ENCODE assay signal across 28 cellular contexts in genomic region chr1:86872086-86872485, GRCh38. TPM values are rescaled to one million over a fixed set of nuclear protein-coding genes. Genes with fewer than 3 reads are reported as not detected.
A peak's percentile ranks its signal among the peaks of the same experiment; 100 is the strongest.
DNase-seq lines count a peak whose midpoint lies in the region; ATAC-seq, FAIRE-seq and TF ChIP-seq lines count a peak whose summit lies in the region.
"Had no signal": no experiment of that assay in that cellular context is flagged by ENCODE, and none has a peak within 500 bp of the region (broad histone marks: within the 10 kb centered on the region; RNA-seq: fewer than 3 reads in every experiment).

No MANE protein-coding gene starts in this region.

- in situ Hi-C loops in IMR-90 (cut with MboI; ENCODE audit: low sequenced_read_pairs) = no loop called here

- H4K8ac ChIP-seq in IMR-90 (ENCODE audit: low read depth in 2 of 2, low read length in 2 of 2) = no peak overlapping the region

- peak; percentile 68 for DNase-seq in EH (ENCODE audit: low read depth)
- peak; percentile 60 for DNase-seq in IMR-90
- DNase-seq in astrocyte (ENCODE audit: low read depth) = peak; percentile 17
- peak; percentile 15 for DNase-seq in fibroblast of villous mesenchyme (ENCODE audit: low read depth)
- DNase-seq in smooth muscle cell (lab: John Stamatoyannopoulos, UW; ENCODE audit: unreplicated experiment) = no peak
- no peak for DNase-seq in endothelial cell (ENCODE audit: low spot score)
- DNase-seq: activated CD4-positive, alpha-beta T cell treated with anti-CD3 and anti-CD28 coated beads, Interleukin-2, amount 10 ng/mL, durations not matched to agents 24 days and 14 days; activated naive CD4-positive, alpha-beta T cell treated with Interleukin-2 at 50 U/mL for 16 hours; activated T-cell treated with anti-CD3 and anti-CD28 coated beads, Interleukin-2, amount 50 U/mL, for 72 hours; CD4-positive, alpha-beta T cell; effector memory CD8-positive, alpha-beta T cell; H7; NCI-H1092 treated with DMSO at 0.1 percent for 48 hours; NCI-H2081; NCI-H526; RPMI8226; SK-N-SH; stimulated activated CD4-positive, alpha-beta T cell treated with anti-CD3 and anti-CD28 coated beads, Interleukin-12 subunit alpha, Interleukin-12 subunit beta, amount 100 ng/mL, for 4 hours; stimulated activated CD4-positive, alpha-beta T cell treated with anti-CD3 and anti-CD28 coated beads, Interleukin-4, amount 100 ng/mL, for 4 hours; stimulated activated naive CD8-positive, alpha-beta T cell treated with anti-CD3 and anti-CD28 coated beads, Interleukin-15, Interleukin-2, amounts not matched to agents 100 U/mL and 50 U/mL, for 24 hours had no signal

- peaks cover 3% of the 10 kb centered on the region for H3K36me3 Mint-ChIP-seq in astrocyte (ENCODE audit: low read depth, unreplicated experiment)
- H3K36me3 Mint-ChIP-seq in endothelial cell (ENCODE audit: low read depth, unreplicated experiment) = peaks cover 3% of the 10 kb centered on the region

- H3K9me3 ChIP-seq in IMR-90 (ENCODE audit: control insufficient read depth, insufficient read depth, low read length) = no peaks in the 10 kb centered on the region
- no peaks in the 10 kb centered on the region for H3K9me3 ChIP-seq in astrocyte (ENCODE audit: insufficient read depth, low read depth, low read length)
- H3K9me3 ChIP-seq in smooth muscle cell (replicated peaks; ENCODE audit: low read depth) = no peaks in the 10 kb centered on the region
- H3K9me3 ChIP-seq: esophagus muscularis mucosa, SK-N-SH had no signal

- peaks cover 10% of the 10 kb centered on the region for H3K4me1 Mint-ChIP-seq in astrocyte (ENCODE audit: low read depth, unreplicated experiment)
- peaks cover 2% of the 10 kb centered on the region for H3K4me1 Mint-ChIP-seq in endothelial cell (ENCODE audit: unreplicated experiment)
- H3K4me1 Mint-ChIP-seq: neural crest cell had no signal

- H3K4me1 ChIP-seq in IMR-90 (ENCODE audit: control insufficient read depth, insufficient read depth, low read length) (peaks cover 3% of the 10 kb centered on the region), astrocyte (ENCODE audit: insufficient read depth, low read length) (no peaks in the 10 kb centered on the region), smooth muscle cell (ENCODE audit: low read depth) (no peaks in the 10 kb centered on the region)
- H3K4me1 ChIP-seq: parathyroid adenoma had no signal

- H3K9me1 ChIP-seq in IMR-90 (ENCODE audit: insufficient read depth, low read length) = peaks cover 3% of the 10 kb centered on the region; the same call in 1 of the 2 replicates

- peaks cover 0 to 13% of the 10 kb centered on the region in 2 experiments; a peak in 3 of 4 replicates for H3K79me1 ChIP-seq in IMR-90 (ENCODE audit: low read depth in 1 of 2, low read length in 2 of 2)

- WGBS in IMR-90 (ENCODE audit: extremely low coverage in 2 of 2, insufficient read length in 1 of 2), 2 experiments = 88% methylated on average over 6 of the region's 8 CpGs; no CpG with 5 or more reads in 1 of the 2 experiments
- WGBS in smooth muscle cell (ENCODE audit: low lambda C conversion rate) = 97% methylated on average over 8 of the region's 8 CpGs

- H3K4me2 ChIP-seq in IMR-90 (ENCODE audit: low read depth, low read length) = no peak overlapping the region
- H3K4me2 ChIP-seq in astrocyte (ENCODE audit: low read length) = no peak overlapping the region
- no peak overlapping the region for H3K4me2 ChIP-seq in smooth muscle cell
- H3K4me2 ChIP-seq: SK-N-SH had no signal

- no peak overlapping the region for H2BK120ac ChIP-seq in IMR-90 (ENCODE audit: low read depth, low read length)

- CTCF ChIA-PET in IMR-90 (lab: Yijun Ruan, JAX) = no interaction called here

- no peak overlapping the region for H3K14ac ChIP-seq in IMR-90 (replicated peaks; ENCODE audit: low read depth, low read length)

- H4K91ac ChIP-seq in IMR-90 (ENCODE audit: insufficient read depth, low read depth, low read length) = no peak overlapping the region

- intact Hi-C loops in IMR-90 (cut with micrococcal nuclease) = no loop called here

- no peaks in the 10 kb centered on the region for H3K9me3 Mint-ChIP-seq in astrocyte (ENCODE audit: unreplicated experiment)
- H3K9me3 Mint-ChIP-seq in endothelial cell (ENCODE audit: unreplicated experiment) = no peaks in the 10 kb centered on the region
- H3K9me3 Mint-ChIP-seq: activated CD4-positive, alpha-beta T cell treated with anti-CD3 and anti-CD28 coated beads, Interleukin-2, amount 10 ng/mL, durations not matched to agents 24 days and 14 days; activated T-cell treated with anti-CD3 and anti-CD28 coated beads, Interleukin-2, amount 50 U/mL, for 72 hours; CD4-positive, alpha-beta T cell; effector memory CD8-positive, alpha-beta T cell; neural crest cell had no signal

- H2BK5ac ChIP-seq in IMR-90 (ENCODE audit: low read depth, low read length, poor library complexity, severe bottlenecking) = no peak overlapping the region

- H3K23ac ChIP-seq in IMR-90 (ENCODE audit: low read depth, low read length) = no peak overlapping the region

- H3K36me3 ChIP-seq in IMR-90 (ENCODE audit: control insufficient read depth, insufficient read depth, low read length) (peaks cover 2% of the 10 kb centered on the region; the same call in 1 of the 2 replicates), astrocyte (ENCODE audit: insufficient read depth, low read length) (peaks cover 3% of the 10 kb centered on the region), smooth muscle cell (ENCODE audit: low read depth) (no peaks in the 10 kb centered on the region)

- BruUV-seq in IMR-90 (replicated peaks; lab: Mats Ljungman, UMichigan) = no TSS peak

- H3K4ac ChIP-seq in IMR-90 (ENCODE audit: low read depth, low read length) = no peak overlapping the region

- H2AK5ac ChIP-seq in IMR-90 (ENCODE audit: low read depth, low read length) = no peak overlapping the region

- H3K27ac Mint-ChIP-seq in astrocyte (ENCODE audit: unreplicated experiment) (no peak overlapping the region), endothelial cell (ENCODE audit: unreplicated experiment) (no peak overlapping the region)
- H3K27ac Mint-ChIP-seq: activated CD4-positive, alpha-beta T cell treated with anti-CD3 and anti-CD28 coated beads, Interleukin-2, amount 10 ng/mL, durations not matched to agents 24 days and 14 days; activated T-cell treated with anti-CD3 and anti-CD28 coated beads, Interleukin-2, amount 50 U/mL, for 72 hours; CD4-positive, alpha-beta T cell had no signal

- H2AFZ ChIP-seq in IMR-90 (replicated peaks; ENCODE audit: low read length, poor library complexity) (no peak overlapping the region), astrocyte (ENCODE audit: low read depth, low read length) (no peak overlapping the region), smooth muscle cell (ENCODE audit: low read depth) (no peak overlapping the region)
- H2AFZ ChIP-seq: parathyroid adenoma had no signal

- H3K27ac ChIP-seq in IMR-90 (ENCODE audit: insufficient read depth, low read length) = no peak overlapping the region
- H3K27ac ChIP-seq in astrocyte (ENCODE audit: low read depth, low read length) = no peak overlapping the region
- H3K27ac ChIP-seq in smooth muscle cell (ENCODE audit: low read depth) = no peak overlapping the region
- H3K27ac ChIP-seq: coronary artery, esophagus muscularis mucosa, parathyroid adenoma had no signal

- ATAC-seq in IMR-90 (ENCODE audit: low read depth) (no peak), HG03280 (IDR thresholded peaks at IDR 0.05; ENCODE audit: unreplicated experiment) (no peak)
- ATAC-seq: activated T-cell treated with anti-CD3 and anti-CD28 coated beads, Interleukin-2, amount 50 U/mL, for 72 hours; effector memory CD8-positive, alpha-beta T cell; right cardiac atrium; stimulated activated naive CD8-positive, alpha-beta T cell treated with anti-CD3 and anti-CD28 coated beads, Interleukin-15, Interleukin-2, amounts not matched to agents 100 U/mL and 50 U/mL, for 24 hours had no signal

- no peak overlapping the region for H4K5ac ChIP-seq in IMR-90 (ENCODE audit: low read depth, low read length)

- no peak for TF ChIP-seq RAD21 in IMR-90 (IDR thresholded peaks at IDR 0.05; ENCODE audit: low read length)

- H3K27me3 ChIP-seq in IMR-90 (ENCODE audit: control insufficient read depth, insufficient read depth, low read length) (no peaks in the 10 kb centered on the region), astrocyte (ENCODE audit: insufficient read depth, low read length) (no peaks in the 10 kb centered on the region), smooth muscle cell (ENCODE audit: low read depth) (no peaks in the 10 kb centered on the region)
- H3K27me3 ChIP-seq: esophagus muscularis mucosa had no signal

- no peak overlapping the region for H2BK20ac ChIP-seq in IMR-90 (ENCODE audit: low read depth, low read length)

- no peak for FAIRE-seq in astrocyte (lab: Jason Lieb, UNC)
- FAIRE-seq: bronchial epithelial cell had no signal

- H3F3A ChIP-seq in smooth muscle cell (ENCODE audit: low read depth) = no peaks in the 10 kb centered on the region

- H3K4me3 Mint-ChIP-seq in astrocyte (ENCODE audit: unreplicated experiment) (no peak overlapping the region), endothelial cell (ENCODE audit: unreplicated experiment) (no peak overlapping the region)
- H3K4me3 Mint-ChIP-seq: activated CD4-positive, alpha-beta T cell treated with anti-CD3 and anti-CD28 coated beads, Interleukin-2, amount 10 ng/mL, durations not matched to agents 24 days and 14 days; activated T-cell treated with anti-CD3 and anti-CD28 coated beads, Interleukin-2, amount 50 U/mL, for 72 hours; CD4-positive, alpha-beta T cell; effector memory CD8-positive, alpha-beta T cell; neural crest cell had no signal

- POLR2A ChIA-PET in IMR-90 (lab: Charles Lee; ENCODE audit: unreplicated experiment) = no interaction called here

- H3K18ac ChIP-seq in IMR-90 (ENCODE audit: low read depth, low read length) = no peak overlapping the region

- H3K79me2 ChIP-seq in astrocyte (ENCODE audit: insufficient read depth, low read length) (peaks cover 5% of the 10 kb centered on the region), smooth muscle cell (ENCODE audit: low read depth) (peaks cover 35% of the 10 kb centered on the region)
- H3K79me2 ChIP-seq: parathyroid adenoma had no signal

- H2BK15ac ChIP-seq in IMR-90 (ENCODE audit: low read depth, low read length) = no peak overlapping the region

- no peak overlapping the region for H3K4me3 ChIP-seq in IMR-90 (ENCODE audit: insufficient read depth, low read depth, low read length)
- H3K4me3 ChIP-seq in astrocyte (ENCODE audit: insufficient read depth, low read depth, low read length) = no peak overlapping the region
- H3K4me3 ChIP-seq in fibroblast of villous mesenchyme (ENCODE audit: low read depth, low read length) = no peak overlapping the region
- H3K4me3 ChIP-seq in smooth muscle cell = no peak overlapping the region
- H3K4me3 ChIP-seq: coronary artery, esophagus muscularis mucosa, lung had no signal

- no peak overlapping the region for H2AK9ac ChIP-seq in IMR-90 (replicated peaks; ENCODE audit: low read depth, low read length, poor library complexity)

- no peak for TF ChIP-seq POLR2A in IMR-90 (IDR thresholded peaks at IDR 0.05; ENCODE audit: low read depth, low read length)

- TF ChIP-seq CTCF in IMR-90 (conservative IDR thresholded peaks at IDR 0.05; ENCODE audit: low read depth, low read length) (no peak), astrocyte (IDR thresholded peaks at IDR 0.05; ENCODE audit: insufficient read depth, low read depth, low read length) (no peak), fibroblast of villous mesenchyme (IDR thresholded peaks at IDR 0.05; ENCODE audit: insufficient read depth, low read depth, low read length) (no peak), smooth muscle cell (IDR thresholded peaks at IDR 0.05; ENCODE audit: borderline replicate concordance, insufficient read depth, poor library complexity, severe bottlenecking) (no peak), endothelial cell (IDR thresholded peaks at IDR 0.05; ENCODE audit: unreplicated experiment) (no peak)

- H3K9ac ChIP-seq in IMR-90 (ENCODE audit: low read depth, low read length) (no peak overlapping the region), astrocyte (ENCODE audit: low read length) (no peak overlapping the region), smooth muscle cell (ENCODE audit: low read depth) (no peak overlapping the region)
- H3K9ac ChIP-seq: parathyroid adenoma, SK-N-SH had no signal

- H4K20me1 ChIP-seq in IMR-90 (ENCODE audit: insufficient read depth, low read length) (no peaks in the 10 kb centered on the region), astrocyte (ENCODE audit: insufficient read depth, low read length) (no peaks in the 10 kb centered on the region), smooth muscle cell (ENCODE audit: low read depth) (peaks cover 34% of the 10 kb centered on the region)

- H3K27me3 Mint-ChIP-seq in astrocyte (ENCODE audit: low read depth, unreplicated experiment) (no peaks in the 10 kb centered on the region), endothelial cell (ENCODE audit: unreplicated experiment) (no peaks in the 10 kb centered on the region)
- H3K27me3 Mint-ChIP-seq: activated CD4-positive, alpha-beta T cell treated with anti-CD3 and anti-CD28 coated beads, Interleukin-2, amount 10 ng/mL, durations not matched to agents 24 days and 14 days; CD4-positive, alpha-beta T cell; effector memory CD8-positive, alpha-beta T cell had no signal

- dilution Hi-C loops in IMR-90 (cut with HindIII; ENCODE audit: low sequenced_read_pairs, unreplicated experiment) = no loop called here

- no peak overlapping the region for H3K56ac ChIP-seq in IMR-90 (ENCODE audit: extremely low read depth, insufficient read depth, low read length)

RNA-seq across cellular contexts. Expression of gene SELENOF, which starts 41.8 kb away (rescaled TPM):
- 60.0 and 128 TPM in 2 replicates for total RNA-seq in IMR-90 (2012; rRNA removed)
- 124 and 153 TPM in 2 replicates for polyA plus RNA-seq in IMR-90 (2012; rRNA removed)
- polyA plus RNA-seq in IMR-90 (2012; cell fraction: cytosol; rRNA removed) = 22.7 and 43.6 TPM in 2 replicates
- polyA plus RNA-seq in IMR-90 (2012; cell fraction: nucleus; rRNA removed; ENCODE audit: low replicate concordance) = 3.4 and 38.6 TPM in 2 replicates
- 193 and 204 TPM in 2 replicates for total RNA-seq in astrocyte
- total RNA-seq in fibroblast of villous mesenchyme = 168 and 275 TPM in 2 replicates
- total RNA-seq in smooth muscle cell = 252 and 289 TPM in 2 replicates
- polyA plus RNA-seq in smooth muscle cell = 183 and 185 TPM in 2 replicates
- 131 TPM for total RNA-seq in endothelial cell (ENCODE audit: unreplicated experiment)

RNA-seq across cellular contexts. Expression of gene HS2ST1, which starts 42.3 kb away (rescaled TPM):
- total RNA-seq in IMR-90 (2012; rRNA removed) (13.1 and 20.6 TPM in 2 replicates), astrocyte (34.7 and 38.7 TPM in 2 replicates), fibroblast of villous mesenchyme (18.4 and 18.6 TPM in 2 replicates), smooth muscle cell (35.6 and 46.5 TPM in 2 replicates), endothelial cell (ENCODE audit: unreplicated experiment) (22.1 TPM)
- polyA plus RNA-seq in IMR-90 (2012; rRNA removed) (6.4 and 7.8 TPM in 2 replicates), smooth muscle cell (14.6 TPM in 2 replicates)
- 2.6 and 5.0 TPM in 2 replicates for polyA plus RNA-seq in IMR-90 (2012; cell fraction: cytosol; rRNA removed)
- polyA plus RNA-seq in IMR-90 (2012; cell fraction: nucleus; rRNA removed; ENCODE audit: low replicate concordance) = 0.64 and 2.8 TPM in 2 replicates

Comparison
In these comparisons a context has a peak if more than half of its experiments do, and no peak if none do; other contexts are left out.
1. DNase-seq: peak in EH (single experiment), IMR-90 (single experiment), astrocyte (single experiment) and fibroblast of villous mesenchyme (single experiment); none in smooth muscle cell (single experiment) and endothelial cell (single experiment).